In the genomic region with DNA sequence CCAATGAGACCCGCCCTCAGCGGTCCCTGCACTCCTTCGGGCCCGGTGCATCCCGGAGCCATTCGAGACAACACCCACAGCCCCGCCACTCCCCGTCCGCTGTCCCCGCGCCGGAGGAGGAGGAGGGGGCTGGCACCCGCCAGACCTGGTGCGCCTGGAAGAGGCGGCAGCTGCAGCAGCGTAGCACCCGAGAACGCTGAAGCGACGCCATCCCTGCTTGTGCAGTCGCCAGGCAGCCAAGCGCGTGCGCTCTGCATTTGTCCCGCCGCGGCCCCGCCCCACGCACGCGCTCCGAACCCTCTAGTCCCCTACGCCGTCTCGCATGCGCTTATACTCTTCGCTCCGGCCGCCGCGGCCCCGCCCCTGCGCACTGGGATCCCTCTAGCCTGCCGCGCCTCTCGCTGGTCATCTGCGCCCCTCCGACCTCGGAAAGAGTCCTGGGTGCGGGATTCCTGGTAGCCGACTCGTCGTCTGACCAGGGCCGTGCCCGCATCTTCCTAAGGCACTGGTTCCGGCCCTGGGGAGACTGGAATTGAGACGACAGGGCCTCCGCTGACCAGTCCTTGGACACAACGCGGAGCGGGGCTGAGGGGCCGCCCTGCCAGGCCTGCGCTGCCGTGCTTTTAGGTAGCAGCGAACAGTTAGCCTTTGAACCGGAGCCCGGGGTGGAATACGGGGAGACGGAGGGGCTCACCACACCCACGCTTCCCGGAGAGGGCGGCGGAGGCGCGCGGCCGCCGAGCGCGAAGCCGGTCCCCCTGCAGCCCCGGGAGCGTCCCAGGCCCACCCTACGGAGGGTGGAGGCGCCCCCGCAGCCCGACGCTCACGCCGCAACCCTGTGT, we compare ENCODE assay signal across 8 cellular contexts. TPM values are rescaled to one million over a fixed set of nuclear protein-coding genes. Genes with fewer than 3 reads are reported as not detected.
DNase-seq lines count a peak whose midpoint lies in the region; ATAC-seq, FAIRE-seq and TF ChIP-seq lines count a peak whose summit lies in the region.

A gene with protein sequence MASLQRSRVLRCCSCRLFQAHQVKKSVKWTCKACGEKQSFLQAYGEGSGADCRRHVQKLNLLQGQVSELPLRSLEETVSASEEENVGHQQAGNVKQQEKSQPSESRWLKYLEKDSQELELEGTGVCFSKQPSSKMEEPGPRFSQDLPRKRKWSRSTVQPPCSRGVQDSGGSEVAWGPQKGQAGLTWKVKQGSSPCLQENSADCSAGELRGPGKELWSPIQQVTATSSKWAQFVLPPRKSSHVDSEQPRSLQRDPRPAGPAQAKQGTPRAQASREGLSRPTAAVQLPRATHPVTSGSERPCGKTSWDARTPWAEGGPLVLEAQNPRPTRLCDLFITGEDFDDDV (minus strand): TSS at position 232 of the 842 bp plus-strand sequence. CDS start 21 bp downstream, at position 211.

- CTCF ChIA-PET in H1 (lab: Charles Lee; ENCODE audit: partially characterized antibody): interaction anchor here (0.6 to 3.9 kb wide), 2 partner anchors 11 to 50 kb away, joined by 3 to 18 read pairs; no protein-coding TSS in a partner anchor

- H3K27ac ChIP-seq in H1 (ENCODE audit: low read depth, low read length) (peak within 1 kb of the TSS; percentile 27; the same call in 1 of the 2 replicates), mesenchymal stem cell (ENCODE audit: low read length, poor library complexity, severe bottlenecking) (peak within 1 kb of the TSS; percentile 68)

- peaks cover 0 to 2% (median 0%) of the 10 kb centered on the region in 4 experiments; a peak in 1 of 7 replicates for H3K27me3 ChIP-seq in H1 (replicated peaks in 1 of 4; ENCODE audit: control insufficient read depth in 3 of 4, extremely low read depth in 1 of 4, insufficient read depth in 3 of 4, low read length in 3 of 4)
- H3K27me3 ChIP-seq in mesenchymal stem cell (ENCODE audit: control insufficient read depth in 1 of 2, insufficient read depth in 1 of 2, low read length in 2 of 2): no peaks in the 10 kb centered on the region

- H3K4me1 ChIP-seq in H1 (replicated peaks in 1 of 4; ENCODE audit: control insufficient read depth in 3 of 4, insufficient read depth in 4 of 4, low read length in 3 of 4): no peaks in the 10 kb centered on the region
- H3K4me1 ChIP-seq in mesenchymal stem cell (ENCODE audit: control insufficient read depth, insufficient read depth, low read depth, low read length): peaks cover 8% of the 10 kb centered on the region

- no peak within 1 kb of the TSS for H2BK15ac ChIP-seq in H1 (ENCODE audit: low read length)
- H2BK15ac ChIP-seq in mesenchymal stem cell (ENCODE audit: low read depth, poor library complexity, severe bottlenecking): peak within 1 kb of the TSS; percentile 39

- H2BK120ac ChIP-seq in H1 (replicated peaks; ENCODE audit: low read depth, low read length) (no peak within 1 kb of the TSS), mesenchymal stem cell (ENCODE audit: low read depth, low read length) (peak within 1 kb of the TSS; percentile 80)

- TF ChIP-seq CTCF in H1 (IDR thresholded peaks at IDR 0.05; ENCODE audit: control extremely low read depth in 1 of 3, insufficient read depth in 1 of 3, low read depth in 1 of 3, low read length in 3 of 3): no peak

- TF ChIP-seq RAD21 in H1 (IDR thresholded peaks at IDR 0.05 in 1 of 2, conservative IDR thresholded peaks at IDR 0.05 in 1 of 2; ENCODE audit: low read depth in 2 of 2, low read length in 2 of 2): peak in 1 of 2 experiments; percentile 25; a peak in 1 of 4 replicates

- TF ChIP-seq EP300 in H1 (IDR thresholded peaks at IDR 0.05; ENCODE audit: borderline replicate concordance in 1 of 2, low read depth in 2 of 2, low read length in 2 of 2): no peak

- no peak for FAIRE-seq in H1 (lab: Jason Lieb, UNC)

- H3K14ac ChIP-seq in H1 (ENCODE audit: insufficient read length) (no peak within 1 kb of the TSS), mesenchymal stem cell (ENCODE audit: low read length in 2 of 2) (peak within 1 kb of the TSS; percentile 62 to 91)

- H3K56ac ChIP-seq in H1 (replicated peaks; ENCODE audit: insufficient read length, low read depth, low read length): no peak within 1 kb of the TSS

- 2% methylated on average over 77 of the region's 90 CpGs; no CpG with 5 or more reads in 1 of the 2 experiments for WGBS in H1 (ENCODE audit: extremely low coverage in 1 of 2, insufficient coverage in 1 of 2, insufficient read length in 1 of 2, insufficient replicate concordance in 2 of 2, low coverage in 1 of 2, low lambda C conversion rate in 2 of 2, missing lambda C conversion rate in 1 of 2), 2 experiments
- 0% methylated on average over 74 of the region's 90 CpGs for WGBS in mesenchymal stem cell

- no peak within 1 kb of the TSS for H3K4ac ChIP-seq in H1 (replicated peaks; ENCODE audit: insufficient read length, low read depth, low read length)
- peak within 1 kb of the TSS; percentile 92 to 97 for H3K4ac ChIP-seq in mesenchymal stem cell (ENCODE audit: low read depth in 1 of 2, low read length in 2 of 2)

- H2AFZ ChIP-seq in H1 (ENCODE audit: low read length) (peak within 1 kb of the TSS; percentile 94), mesenchymal stem cell (ENCODE audit: low read depth, low read length) (peak within 1 kb of the TSS; percentile 84)

- peaks cover 0 to 6% of the 10 kb centered on the region in 2 experiments; a peak in 1 of 4 replicates for H3K79me2 ChIP-seq in H1 (ENCODE audit: control insufficient read depth in 1 of 2, insufficient read depth in 2 of 2, low read length in 2 of 2)

- peaks cover 0 to 2% of the 10 kb centered on the region in 2 experiments for H4K20me1 ChIP-seq in H1 (replicated peaks in 1 of 2; ENCODE audit: control insufficient read depth in 1 of 2, insufficient read depth in 2 of 2, low read length in 2 of 2)

- no peak within 1 kb of the TSS for H4K91ac ChIP-seq in H1 (replicated peaks; ENCODE audit: insufficient read length, low read length)
- H4K91ac ChIP-seq in mesenchymal stem cell (ENCODE audit: low read length): peak within 1 kb of the TSS; percentile 90

- H2BK5ac ChIP-seq in H1 (ENCODE audit: low read depth, low read length): 0 out of 2 replicates have a peak within 1 kb of the TSS, but pooled peaks have one; percentile 39
- no peak within 1 kb of the TSS for H2BK5ac ChIP-seq in mesenchymal stem cell (ENCODE audit: low read depth, low read length, poor library complexity, severe bottlenecking)

- ATAC-seq in GM19463 (IDR thresholded peaks at IDR 0.05; ENCODE audit: unreplicated experiment): peak; percentile 96

- TF ChIP-seq POLR2A in H1 (IDR thresholded peaks at IDR 0.05; ENCODE audit: control extremely low read depth in 1 of 2, low read depth in 2 of 2, low read length in 2 of 2): peak in 1 of 2 experiments; percentile 30; a peak in 1 of 3 replicates

- POLR2A ChIA-PET in H1 (lab: Charles Lee; ENCODE audit: partially characterized antibody): interaction anchor here (0.7 to 1.3 kb wide), 8 partner anchors 11 to 40 kb away, joined by 3 to 6 read pairs (median 4); a partner anchor contains a TSS

- H3K23ac ChIP-seq in H1 (ENCODE audit: insufficient read length) (no peak within 1 kb of the TSS), mesenchymal stem cell (ENCODE audit: low read length in 2 of 2) (peak within 1 kb of the TSS in 1 of 2 experiments; percentile 90)

- peaks cover 13% of the 10 kb centered on the region for H3K23me2 ChIP-seq in H1 (ENCODE audit: low read depth, low read length)

- H4K8ac ChIP-seq in H1 (ENCODE audit: extremely low read depth, insufficient read depth, low read length) (peak within 1 kb of the TSS; percentile 87; the same call in 1 of the 2 replicates), mesenchymal stem cell (ENCODE audit: low read length) (peak within 1 kb of the TSS; percentile 92)

- peak within 1 kb of the TSS; percentile 93 for H4K5ac ChIP-seq in H1 (ENCODE audit: insufficient read length, low read depth, low read length)

- H3K36me3 ChIP-seq in H1 (ENCODE audit: control insufficient read depth in 2 of 4, insufficient read depth in 4 of 4, low read length in 3 of 4) (peaks cover 0 to 19% (median 11%) of the 10 kb centered on the region in 4 experiments; a peak in 6 of 8 replicates), mesenchymal stem cell (ENCODE audit: control insufficient read depth in 1 of 2, insufficient read depth in 2 of 2, low read depth in 1 of 2, low read length in 2 of 2) (peaks cover 25 to 27% of the 10 kb centered on the region in 2 experiments)

- H3K18ac ChIP-seq in H1 (ENCODE audit: extremely low read depth, low read length): peak within 1 kb of the TSS; percentile 98
- peak within 1 kb of the TSS; percentile 94 to 100 for H3K18ac ChIP-seq in mesenchymal stem cell (ENCODE audit: low read depth in 1 of 2, low read length in 2 of 2)

- H3K4me2 ChIP-seq in H1 (ENCODE audit: insufficient read depth in 1 of 2, low read depth in 2 of 2, low read length in 2 of 2) (peak within 1 kb of the TSS; percentile 75 to 91), mesenchymal stem cell (ENCODE audit: low read length, poor library complexity, severe bottlenecking) (peak within 1 kb of the TSS; percentile 90)

- H2BK12ac ChIP-seq in H1 (ENCODE audit: low read depth, low read length) (no peak within 1 kb of the TSS), mesenchymal stem cell (ENCODE audit: low read length in 2 of 2) (no peak within 1 kb of the TSS)

- no peak within 1 kb of the TSS for H2AK5ac ChIP-seq in H1 (ENCODE audit: low read depth, low read length)
- no peak within 1 kb of the TSS for H2AK5ac ChIP-seq in mesenchymal stem cell (ENCODE audit: low read length, severe bottlenecking)

- DNase-seq in CMK (ENCODE audit: low read depth): peak; percentile 74
- peak; percentile 94 for DNase-seq in HPDE6-E6E7 (ENCODE audit: extremely low spot score)
- peak; percentile 96 for DNase-seq in NOMO-1 treated with DMSO at 0.1 percent for 48 hours (lab: John Stamatoyannopoulos, UW; ENCODE audit: unreplicated experiment)
- DNase-seq in activated CD8-positive, alpha-beta memory T cell treated with anti-CD3 and anti-CD28 coated beads for 48 hours (ENCODE audit: low read depth in 2 of 3, low spot score in 2 of 3): peak; percentile 64 to 83 (median 72)
- peak; percentile 74 to 93 for DNase-seq in H1 (ENCODE audit: low read depth in 1 of 2, low spot score in 2 of 2)
- DNase-seq in mesenchymal stem cell: peak; percentile 96
- peak; percentile 84 for DNase-seq in stimulated activated CD8-positive, alpha-beta memory T cell treated with anti-CD3 and anti-CD28 coated beads, Interleukin-12 subunit alpha, Interleukin-12 subunit beta, amount 100 ng/mL, for 4 hours (ENCODE audit: low read depth)

- H3K9ac ChIP-seq in H1 (replicated peaks in 1 of 4; ENCODE audit: extremely low read depth in 1 of 4, low read depth in 3 of 4, low read length in 3 of 4): peak within 1 kb of the TSS; percentile 39 to 71 (median 50)
- H3K9ac ChIP-seq in mesenchymal stem cell (ENCODE audit: low read length): peak within 1 kb of the TSS; percentile 97

- H3K79me1 ChIP-seq in H1 (ENCODE audit: low read depth, low read length): no peaks in the 10 kb centered on the region
- H3K79me1 ChIP-seq in mesenchymal stem cell (replicated peaks; ENCODE audit: low read length, poor library complexity, severe bottlenecking): peaks cover 30% of the 10 kb centered on the region

- H3K4me3 ChIP-seq in H1 (ENCODE audit: extremely low read depth in 1 of 4, insufficient read depth in 2 of 4, low read depth in 3 of 4, low read length in 4 of 4) (peak within 1 kb of the TSS; percentile 76 to 90 (median 78)), mesenchymal stem cell (ENCODE audit: insufficient read depth in 1 of 2, low read depth in 1 of 2, low read length in 2 of 2) (peak within 1 kb of the TSS; percentile 72 to 98)

- no peak within 1 kb of the TSS for H2BK20ac ChIP-seq in H1 (ENCODE audit: low read length)

- H3K9me3 ChIP-seq in H1 (ENCODE audit: insufficient read depth in 2 of 2, low read depth in 1 of 2, low read length in 1 of 2): peaks cover 4 to 8% of the 10 kb centered on the region in 2 experiments; a peak in 1 of 4 replicates
- H3K9me3 ChIP-seq in mesenchymal stem cell (ENCODE audit: control insufficient read depth, low read length): no peaks in the 10 kb centered on the region

RNA-seq across cellular contexts. Expression of the gene that starts here (rescaled TPM):
- total RNA-seq in H1 (2021; fragmentation: NEBNext Ultra II Directional; extraction: Animal tissue kit (Norgen Biotek cat#: 25700)): 22.2 and 29.6 TPM in 2 replicates
- polyA plus RNA-seq in H1 (2011; rRNA removed): 29.6 and 42.5 TPM in 2 replicates
- 41.4 TPM for polyA plus RNA-seq in H1 (2011; cell fraction: cytosol; rRNA removed)
- polyA plus RNA-seq in H1 (2011; cell fraction: nucleus; rRNA removed): 213 TPM
- 28.3 to 30.2 TPM (median 29.2 TPM) in 4 replicates for polyA plus RNA-seq in H1 (2012, experiment 1 of 2)
- 10.6 TPM for polyA plus RNA-seq in H1 (2012, experiment 2 of 2)
- polyA plus RNA-seq in H1 (2013, experiment 1 of 2): 27.2 TPM
- polyA plus RNA-seq in H1 (2013, experiment 2 of 2): 24.3 TPM
- 21.4 and 22.4 TPM in 2 replicates for polyA minus RNA-seq in H1 (2011; rRNA and poly(A)+ RNA removed)
- polyA minus RNA-seq in H1 (2011; cell fraction: cytosol; rRNA and poly(A)+ RNA removed): 10.3 TPM
- polyA minus RNA-seq in H1 (2011; cell fraction: nucleus; rRNA and poly(A)+ RNA removed): 30.9 TPM
- polyA plus RNA-seq in mesenchymal stem cell (2013, experiment 1 of 2): 9.7 TPM
- 10.7 TPM for polyA plus RNA-seq in mesenchymal stem cell (2013, experiment 2 of 2)

Comparison
In these comparisons a context has a peak if more than half of its experiments do, and no peak if none do; other contexts are left out.
1. Peak in every context shown above with its lines: DNase-seq, ATAC-seq, H3K4me3 ChIP-seq and H3K27ac ChIP-seq.